ENCODE assay signal across 8 cellular contexts in the genomic region with DNA sequence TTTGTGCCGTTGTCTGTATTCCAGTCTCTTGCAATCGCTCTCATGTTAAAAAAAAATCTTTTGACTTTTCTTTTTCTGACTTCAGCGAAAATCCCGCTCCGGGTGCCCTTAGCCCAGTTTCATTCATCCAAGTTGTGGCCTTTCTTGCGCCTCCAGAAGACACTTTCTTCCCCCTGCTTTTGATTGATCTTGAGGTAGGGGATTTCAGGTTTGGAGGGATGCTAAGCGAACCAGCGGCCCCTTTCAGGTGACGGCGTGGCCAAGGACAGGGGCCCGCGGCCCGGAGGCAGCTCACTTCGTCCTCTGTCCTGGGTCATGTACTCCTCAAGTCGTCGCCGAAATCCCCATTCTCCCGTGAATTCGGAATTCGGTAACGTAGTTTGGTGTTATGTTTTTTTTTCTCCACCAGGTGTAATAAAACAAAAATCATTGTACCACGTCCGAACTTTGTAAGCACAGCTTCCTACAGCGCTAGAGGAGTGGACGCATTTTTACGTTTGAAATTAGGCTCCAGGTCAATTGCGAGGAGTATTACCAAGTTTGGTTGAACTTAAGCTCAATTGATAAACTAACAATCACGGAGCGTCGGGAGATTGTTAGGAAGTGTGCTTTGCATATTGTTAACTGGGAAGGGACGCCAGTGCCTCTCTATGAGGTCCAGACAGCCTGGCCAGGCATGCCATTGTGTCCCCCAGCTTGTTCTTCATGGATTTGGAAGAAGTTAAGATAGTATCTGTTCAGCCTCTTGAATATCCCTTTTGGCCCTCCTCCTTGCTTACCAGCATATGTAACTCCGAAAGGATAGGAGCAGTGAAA. TPM values are rescaled to one million over a fixed set of nuclear protein-coding genes. Genes with fewer than 3 reads are reported as not detected.
DNase-seq lines count a peak whose midpoint lies in the region; ATAC-seq and TF ChIP-seq lines count a peak whose summit lies in the region.

No MANE protein-coding gene starts in this region.

- H3K4me1 Mint-ChIP-seq in Calu3 (ENCODE audit: low read depth, unreplicated experiment) = peaks cover 12% of the 10 kb centered on the region
- H3K4me1 Mint-ChIP-seq in brain = peaks cover 56% of the 10 kb centered on the region

- TF ChIP-seq CTCF in Calu3 (IDR thresholded peaks at IDR 0.05; ENCODE audit: unreplicated experiment) = no peak
- no peak for TF ChIP-seq CTCF in LNCaP clone FGC (IDR thresholded peaks at IDR 0.05; ENCODE audit: control insufficient read depth, extremely low read depth, insufficient read depth)
- TF ChIP-seq CTCF in brain (conservative IDR thresholded peaks at IDR 0.05) = peak in 1 of 2 experiments; percentile 12
- no peak for TF ChIP-seq CTCF in right lobe of liver (IDR thresholded peaks at IDR 0.05)
- no peak for TF ChIP-seq CTCF in tibial nerve (IDR thresholded peaks at IDR 0.05)

- TSS peak; percentile 44 for BruUV-seq in Calu3 (replicated peaks; lab: Mats Ljungman, UMichigan)

- H3K36me3 Mint-ChIP-seq in Calu3 (ENCODE audit: insufficient read depth, unreplicated experiment) = peaks cover 40% of the 10 kb centered on the region
- H3K36me3 Mint-ChIP-seq in brain = peaks cover 36% of the 10 kb centered on the region

- intact Hi-C loops in Calu3 (cut with micrococcal nuclease; ENCODE audit: unreplicated experiment) = loop anchor here (5.0 kb wide), 1 partner anchor 152 kb away; no protein-coding TSS in a partner anchor
- intact Hi-C loops in right lobe of liver (cut with DNase I) = no loop called here

- H3K27me3 ChIP-seq in right lobe of liver = no peaks in the 10 kb centered on the region
- no peaks in the 10 kb centered on the region for H3K27me3 ChIP-seq in tibial nerve

- 7% methylated on average over 28 of the region's 32 CpGs for WGBS in right lobe of liver (ENCODE audit: insufficient coverage, low coverage, low lambda C conversion rate, missing lambda C conversion rate)
- WGBS in tibial nerve, 2 donors = 20 to 21% methylated on average over 32 of the region's 32 CpGs

- CTCF ChIA-PET in Calu3 (lab: Charles Lee) = interaction anchor here (1.3 kb wide), 1 partner anchor 150 kb away, joined by 4 read pairs; no protein-coding TSS in a partner anchor

- ATAC-seq in right lobe of liver (no peak), GM21515 (IDR thresholded peaks at IDR 0.05; ENCODE audit: unreplicated experiment) (no peak), GM18870 (IDR thresholded peaks at IDR 0.05; ENCODE audit: unreplicated experiment) (no peak)

- H3K9me3 Mint-ChIP-seq in Calu3 (ENCODE audit: low read depth, unreplicated experiment) (no peaks in the 10 kb centered on the region), brain (peaks cover 0 to 7% (median 0%) of the 10 kb centered on the region in 5 experiments)

- H3K9me3 ChIP-seq in right lobe of liver = no peaks in the 10 kb centered on the region
- H3K9me3 ChIP-seq in tibial nerve = no peaks in the 10 kb centered on the region

- H3K27ac Mint-ChIP-seq in Calu3 (ENCODE audit: unreplicated experiment) (peak overlapping the region; percentile 84), brain (peak overlapping the region; percentile 85 to 97 (median 96))

- peak in 1 of 2 donors; percentile 10 for TF ChIP-seq EP300 in tibial nerve (IDR thresholded peaks at IDR 0.05)

- DNase-seq in Calu3 (no peak), LNCaP clone FGC (ENCODE audit: low read depth) (no peak), right lobe of liver (no peak), tibial nerve (ENCODE audit: low spot score in 2 of 2) (no peak), DMS114 treated with DMSO at 0.1 percent for 48 hours (lab: John Stamatoyannopoulos, UW; ENCODE audit: unreplicated experiment) (no peak)

- TF ChIP-seq POLR2A in right lobe of liver (IDR thresholded peaks at IDR 0.05) = no peak
- TF ChIP-seq POLR2A in tibial nerve (IDR thresholded peaks at IDR 0.05) = no peak

- peak overlapping the region; percentile 64 for H3K4me3 ChIP-seq in LNCaP clone FGC (ENCODE audit: low read depth, low read length)
- H3K4me3 ChIP-seq in right lobe of liver = peak overlapping the region; percentile 38 to 75 (median 58)
- H3K4me3 ChIP-seq in tibial nerve = peak overlapping the region; percentile 62 to 88 (median 72)

- peak overlapping the region; percentile 80 for H3K4me3 Mint-ChIP-seq in Calu3 (ENCODE audit: low read depth, unreplicated experiment)
- peak overlapping the region; percentile 94 to 97 (median 96) for H3K4me3 Mint-ChIP-seq in brain

- H3K36me3 ChIP-seq in right lobe of liver = no peaks in the 10 kb centered on the region
- H3K36me3 ChIP-seq in tibial nerve = no peaks in the 10 kb centered on the region

- peaks cover 4% of the 10 kb centered on the region for H3K27me3 Mint-ChIP-seq in Calu3 (ENCODE audit: unreplicated experiment)
- peaks cover 8% of the 10 kb centered on the region for H3K27me3 Mint-ChIP-seq in brain

- H3K27ac ChIP-seq in right lobe of liver (peak overlapping the region in 2 of 3 donors; percentile 52 to 97), tibial nerve (peak overlapping the region; percentile 61 to 90 (median 64))

- H3K4me1 ChIP-seq in right lobe of liver = peaks cover 0 to 23% (median 11%) of the 10 kb centered on the region in 4 donors
- peaks cover 0 to 69% (median 39%) of the 10 kb centered on the region in 4 donors for H3K4me1 ChIP-seq in tibial nerve

RNA-seq across cellular contexts. Expression of gene MRPS6, which starts 1.1 kb away (rescaled TPM):
- 43.5 TPM in 2 replicates for total RNA-seq in Calu3 (2022)
- 87.7 TPM for polyA plus RNA-seq in brain (ENCODE audit: insufficient read depth, low read depth, low replicate concordance)
- total RNA-seq in right lobe of liver = 10 to 100 TPM; 16.0 to 30.0 (median 24.5) TPM
- 10 to 100 TPM; 57.9 to 69.6 (median 61.2) TPM for total RNA-seq in tibial nerve

RNA-seq across cellular contexts. Expression of gene SLC5A3, which starts 1.1 kb away (rescaled TPM):
- 15.8 and 15.9 TPM in 2 replicates for total RNA-seq in Calu3 (2022)
- 1.7 TPM for polyA plus RNA-seq in brain (ENCODE audit: insufficient read depth, low read depth, low replicate concordance)
- total RNA-seq in right lobe of liver = 10 to 100 TPM in 3 of 6 experiments, 1 to 10 TPM in 3; 8.0 to 12.7 (median 10.1) TPM
- 10 to 100 TPM; 38.1 to 74.5 (median 44.9) TPM for total RNA-seq in tibial nerve
